25 cellular contexts compared by ENCODE assay signal in genomic region chr11:13836666-13837065, GRCh38.
"Had no signal": no experiment of that assay in that cellular context is flagged by ENCODE, and none has a peak within 500 bp of the region (broad histone marks: within the 10 kb centered on the region; RNA-seq: fewer than 3 reads in every experiment).

No MANE protein-coding gene starts in this region.

- H3K27me3 ChIP-seq: ascending aorta, brain microvascular endothelial cell had no signal

- ATAC-seq: WTC11 had no signal

- H3K4me1 ChIP-seq: ascending aorta had no signal

- FAIRE-seq: frontal cortex, TTC549 had no signal

- H3K4me3 ChIP-seq: ascending aorta, coronary artery, dorsolateral prefrontal cortex had no signal

- DNase-seq: activated CD4-positive, alpha-beta memory T cell treated with anti-CD3 and anti-CD28 coated beads, Interleukin-2, amount 10 ng/mL, durations not matched to agents 7 days and 5 days; activated CD4-positive, alpha-beta T cell treated with anti-CD3 and anti-CD28 coated beads for 1 hour; activated CD4-positive, alpha-beta T cell treated with anti-CD3 and anti-CD28 coated beads for 4 hours; activated CD4-positive, alpha-beta T cell treated with anti-CD3 and anti-CD28 coated beads, Interleukin-2, amount 10 ng/mL, durations not matched to agents 7 days and 5 days; activated CD4-positive, alpha-beta T cell treated with anti-CD3 and anti-CD28 coated beads, Interleukin-2, amount 50 U/mL, for 4 hours; activated CD8-positive, alpha-beta memory T cell treated with anti-CD3 and anti-CD28 coated beads, Interleukin-2, amount 50 U/mL, for 48 hours; activated effector memory CD4-positive, alpha-beta T cell treated with Interleukin-2 at 50 U/mL for 16 hours; activated gamma-delta T cell treated with Interleukin-2 at 50 U/mL for 16 hours; activated naive CD4-positive, alpha-beta T cell treated with anti-CD3 and anti-CD28 coated beads, Interleukin-2, amount 50 U/mL, for 16 hours; activated naive CD4-positive, alpha-beta T cell treated with Interleukin-2 at 50 U/mL for 16 hours; activated naive CD8-positive, alpha-beta T cell treated with anti-CD3 and anti-CD28 coated beads for 36 hours; activated T-cell treated with anti-CD3 and anti-CD28 coated beads, Interleukin-2, amount 50 U/mL, for 4 hours; brain microvascular endothelial cell; dorsolateral prefrontal cortex; effector memory CD4-positive, alpha-beta T cell; endodermal cell; head of caudate nucleus; hippocampal formation; T-helper 9 cell had no signal

- H3K27ac ChIP-seq: ascending aorta, brain microvascular endothelial cell, coronary artery, dorsolateral prefrontal cortex, VCaP had no signal

- H3K36me3 ChIP-seq: ascending aorta, brain microvascular endothelial cell had no signal

- H3K9me3 ChIP-seq: ascending aorta had no signal
